ENCODE assay signal across 8 cellular contexts in genomic region chr1:181090653-181091126, GRCh38. TPM values are rescaled to one million over a fixed set of nuclear protein-coding genes. Genes with fewer than 3 reads are reported as not detected.
A peak's percentile ranks its signal among the peaks of the same experiment; 100 is the strongest.
DNase-seq lines count a peak whose midpoint lies in the region; ATAC-seq and TF ChIP-seq lines count a peak whose summit lies in the region.

No MANE protein-coding gene starts in this region.

- intact Hi-C loops in testis (cut with DNase I; ENCODE audit: low total_unique reads), result no loop called here

- peaks cover 0 to 3% (median 0%) of the 10 kb centered on the region in 5 donors for H3K9me3 Mint-ChIP-seq in CD8-positive, alpha-beta memory T cell

- H3K4me3 ChIP-seq in CD8-positive, alpha-beta memory T cell (ENCODE audit: low read length), result peak overlapping the region; percentile 88
- peak overlapping the region; percentile 94 for H3K4me3 ChIP-seq in NB4 (ENCODE audit: low read depth, low read length)
- H3K4me3 ChIP-seq in adipocyte (ENCODE audit: low read length), result peak overlapping the region; percentile 97
- peak overlapping the region; percentile 72 to 86 (median 75) for H3K4me3 ChIP-seq in liver (ENCODE audit: low read depth in 1 of 3, low read length in 3 of 3)
- peak overlapping the region; percentile 77 to 84 for H3K4me3 ChIP-seq in testis

- TF ChIP-seq RAD21 in liver (IDR thresholded peaks at IDR 0.05), result no peak

- no peaks in the 10 kb centered on the region for H3K36me3 ChIP-seq in CD8-positive, alpha-beta memory T cell (ENCODE audit: insufficient read depth, low read length)
- no peaks in the 10 kb centered on the region for H3K36me3 ChIP-seq in adipocyte (ENCODE audit: control insufficient read depth, insufficient read depth, low read length, severe bottlenecking)
- no peaks in the 10 kb centered on the region for H3K36me3 ChIP-seq in liver (ENCODE audit: control insufficient read depth in 4 of 4, insufficient read depth in 3 of 4, low read depth in 1 of 4, low read length in 3 of 4)
- H3K36me3 ChIP-seq in testis (ENCODE audit: low read depth, missing control alignments), result no peaks in the 10 kb centered on the region

- H3K4me3 Mint-ChIP-seq in CD8-positive, alpha-beta memory T cell, result peak overlapping the region; percentile 92 to 100 (median 94)

- no peak for ATAC-seq in GM18870 (IDR thresholded peaks at IDR 0.05; ENCODE audit: unreplicated experiment)

- no peak for TF ChIP-seq POLR2A in NB4 (IDR thresholded peaks at IDR 0.05; ENCODE audit: extremely low read depth, insufficient read length)
- no peak for TF ChIP-seq POLR2A in testis (IDR thresholded peaks at IDR 0.05)

- H3K27me3 Mint-ChIP-seq in CD8-positive, alpha-beta memory T cell, result peaks cover 0 to 6% of the 10 kb centered on the region in 2 donors

- peak overlapping the region; percentile 96 to 100 (median 98) for H3K27ac Mint-ChIP-seq in CD8-positive, alpha-beta memory T cell

- peaks cover 35 to 48% (median 43%) of the 10 kb centered on the region in 3 donors for H3K4me1 Mint-ChIP-seq in CD8-positive, alpha-beta memory T cell

- peak in 4 of 5 donors; percentile 21 to 62 (median 38) for DNase-seq in CD8-positive, alpha-beta memory T cell
- peak; percentile 24 for DNase-seq in NB4 (ENCODE audit: low read depth)
- DNase-seq in adipocyte (ENCODE audit: low read depth), result peak; percentile 42
- DNase-seq in testis, result no peak
- no peak for DNase-seq in GM20000 (ENCODE audit: low spot score)
- DNase-seq in NCI-H1694 (lab: John Stamatoyannopoulos, UW), result no peak

- TF ChIP-seq CTCF in NB4 (IDR thresholded peaks at IDR 0.05; ENCODE audit: low read depth, low read length) (no peak), liver (IDR thresholded peaks at IDR 0.05; ENCODE audit: low read depth, low read length, missing input control) (no peak), testis (IDR thresholded peaks at IDR 0.05) (no peak), GM20000 (IDR thresholded peaks at IDR 0.05; ENCODE audit: extremely low read depth, missing control alignments) (no peak)

- no peaks in the 10 kb centered on the region for H3K27me3 ChIP-seq in CD8-positive, alpha-beta memory T cell (ENCODE audit: insufficient read depth, low read length, poor library complexity, severe bottlenecking)
- no peaks in the 10 kb centered on the region for H3K27me3 ChIP-seq in adipocyte (replicated peaks; ENCODE audit: control insufficient read depth, insufficient read depth, low read length)
- no peaks in the 10 kb centered on the region for H3K27me3 ChIP-seq in liver (ENCODE audit: control insufficient read depth in 4 of 4, insufficient read depth in 4 of 4, low read length in 3 of 4)
- H3K27me3 ChIP-seq in testis, result no peaks in the 10 kb centered on the region

- CTCF ChIA-PET in CD8-positive, alpha-beta memory T cell (lab: Charles Lee), result interaction anchor here (0.8 to 5.7 kb wide), 13 partner anchors 8 to 77 kb away, joined by 3 to 70 read pairs (median 4); no protein-coding TSS in a partner anchor

- H3K27ac ChIP-seq in CD8-positive, alpha-beta memory T cell (ENCODE audit: low read depth, low read length), result peak overlapping the region; percentile 99
- H3K27ac ChIP-seq in liver (ENCODE audit: low read depth in 1 of 2, low read length in 2 of 2), result peak overlapping the region; percentile 79 to 89
- peak overlapping the region; percentile 87 to 91 for H3K27ac ChIP-seq in testis

- POLR2A ChIA-PET in CD8-positive, alpha-beta memory T cell (lab: Charles Lee), result interaction anchor here (0.7 to 5.5 kb wide), 11 partner anchors 8 to 588 kb away, joined by 3 to 111 read pairs (median 4); partner anchors contain the start of genes MR1 and STX6

- peaks cover 2 to 42% (median 4%) of the 10 kb centered on the region in 3 donors for H3K36me3 Mint-ChIP-seq in CD8-positive, alpha-beta memory T cell

- 23% methylated on average over 9 of the region's 9 CpGs for WGBS in liver
- WGBS in testis, 2 donors, result 18% methylated on average over 9 of the region's 9 CpGs

- no peaks in the 10 kb centered on the region for H3K9me3 ChIP-seq in CD8-positive, alpha-beta memory T cell (ENCODE audit: low read length)
- H3K9me3 ChIP-seq in adipocyte (ENCODE audit: control insufficient read depth, low read length), result no peaks in the 10 kb centered on the region
- no peaks in the 10 kb centered on the region for H3K9me3 ChIP-seq in liver (ENCODE audit: control insufficient read depth in 4 of 4, low read length in 3 of 4)
- H3K9me3 ChIP-seq in testis, result no peaks in the 10 kb centered on the region

- peaks cover 22% of the 10 kb centered on the region for H3K4me1 ChIP-seq in CD8-positive, alpha-beta memory T cell (ENCODE audit: insufficient read depth, low read length)
- H3K4me1 ChIP-seq in adipocyte (ENCODE audit: control insufficient read depth, insufficient read depth, low read length) (peaks cover 50% of the 10 kb centered on the region), liver (ENCODE audit: control insufficient read depth in 4 of 4, insufficient read depth in 4 of 4, low read length in 3 of 4) (peaks cover 0 to 35% (median 16%) of the 10 kb centered on the region in 4 donors), testis (peaks cover 17% of the 10 kb centered on the region)

- H3K9ac ChIP-seq in adipocyte (ENCODE audit: low read length), result peak overlapping the region; percentile 94
- peak overlapping the region; percentile 72 to 97 for H3K9ac ChIP-seq in liver (ENCODE audit: low read depth in 1 of 2, low read length in 2 of 2)

TF ChIP-seq in liver, 16 proteins besides CTCF, POLR2A, EP300 and RAD21:
- no peak for TF ChIP-seq YY1 (IDR thresholded peaks at IDR 0.05)

RNA-seq across cellular contexts. Expression of gene IER5, which starts 2.2 kb away (rescaled TPM):
- total RNA-seq in CD8-positive, alpha-beta memory T cell, result 10 to 100 TPM; 52.3 to 57.2 TPM
- polyA plus RNA-seq in CD8-positive, alpha-beta memory T cell, result 29.0 TPM
- total RNA-seq in liver (1 to 10 TPM; 2.9 to 8.4 TPM), testis (10 to 100 TPM; 10.3 to 13.3 TPM)
- polyA plus RNA-seq in liver (1 to 10 TPM in 1 of 2 donors, under 1 TPM in 1; 0.56 to 1.9 TPM), testis (ENCODE audit: insufficient read depth, low read depth, low replicate concordance) (7.1 TPM)

RNA-seq across cellular contexts. Expression of gene MR1, which starts 56.9 kb away (rescaled TPM):
- 10 to 100 TPM; 13.8 to 16.4 TPM for total RNA-seq in CD8-positive, alpha-beta memory T cell
- polyA plus RNA-seq in CD8-positive, alpha-beta memory T cell, result 37.7 TPM
- 1 to 10 TPM; 5.5 to 8.1 TPM for total RNA-seq in liver
- polyA plus RNA-seq in liver, result 1 to 10 TPM; 5.5 to 6.6 TPM
- 1 to 10 TPM; 5.8 to 7.1 TPM for total RNA-seq in testis
- polyA plus RNA-seq in testis (ENCODE audit: insufficient read depth, low read depth, low replicate concordance), result 8.6 TPM

Comparison
In these comparisons a context has a peak if more than half of its experiments do, and no peak if none do; other contexts are left out.
1. DNase-seq: peak in CD8-positive, alpha-beta memory T cell (4 of 5), NB4 (single experiment) and adipocyte (single experiment); none in testis (single experiment), GM20000 (single experiment) and NCI-H1694 (single experiment).
2. Peak in every context shown above with its lines, with median percentiles within 50 percentile points of each other: H3K27ac ChIP-seq and H3K4me3 ChIP-seq.